In the genomic region with DNA sequence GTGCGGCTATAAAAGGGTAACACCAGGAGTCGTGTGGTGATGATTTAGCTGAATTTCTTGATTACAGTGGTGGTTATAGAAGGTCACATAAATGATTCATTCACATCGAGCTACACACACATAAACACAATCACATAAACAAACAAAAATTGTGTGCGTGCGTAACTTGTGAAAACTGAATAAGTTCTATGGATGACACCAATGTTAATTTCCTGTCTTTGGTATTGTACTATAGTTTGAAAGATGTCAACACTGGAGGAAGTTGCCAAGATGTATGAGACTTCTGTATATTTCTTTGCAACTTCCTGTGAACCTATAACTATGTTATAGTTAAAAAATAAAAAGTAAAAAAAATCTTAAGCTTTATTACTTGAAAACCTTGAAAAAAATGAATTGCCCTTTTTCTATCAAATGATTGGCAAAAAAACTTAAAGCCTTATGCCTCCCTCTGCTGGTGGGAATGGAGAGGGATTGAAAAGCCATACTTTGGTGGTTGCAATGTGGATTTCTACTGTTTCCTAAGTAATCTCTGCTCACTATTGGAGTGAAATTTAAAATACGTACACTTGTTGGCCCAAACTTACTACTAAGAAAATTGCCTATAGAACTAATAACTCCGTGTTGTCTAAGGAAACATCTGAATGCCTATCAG, we compare ENCODE assay signal across 8 cellular contexts.
DNase-seq lines count a peak whose midpoint lies in the region; ATAC-seq and TF ChIP-seq lines count a peak whose summit lies in the region.

No MANE protein-coding gene starts in this region.

- in situ Hi-C loops in transverse colon (cut with MboI; ENCODE audit: low pct_ligation_motif_present in 1 of 4, low pct_unique_long_range_greater_than_20kb in 1 of 4, low sequenced_read_pairs in 3 of 4): no loop called here

- intact Hi-C loops in left cardiac atrium (cut with DNase I): no loop called here
- intact Hi-C loops in transverse colon (cut with DNase I; ENCODE audit: low total_unique reads): no loop called here

- no peaks in the 10 kb centered on the region for H3K27me3 ChIP-seq in cardiac muscle cell
- H3K27me3 ChIP-seq in transverse colon: no peaks in the 10 kb centered on the region

- no peak for TF ChIP-seq POLR2A in transverse colon (IDR thresholded peaks at IDR 0.05)

- DNase-seq in cardiac muscle cell (ENCODE audit: low read depth in 1 of 2, low spot score in 1 of 2) (peak in 1 of 2 donors; percentile 59), left cardiac atrium (no peak), NCI-H748 treated with DMSO at 0.1 percent for 48 hours (lab: John Stamatoyannopoulos, UW) (peak; percentile 2), fibroblast of mammary gland (ENCODE audit: low read depth) (peak; percentile 39), transverse colon (no peak)

- no peak for ATAC-seq in left cardiac atrium
- no peak for ATAC-seq in GM19395 (IDR thresholded peaks at IDR 0.05; ENCODE audit: unreplicated experiment)
- ATAC-seq in GM19023 (IDR thresholded peaks at IDR 0.05; ENCODE audit: unreplicated experiment): no peak
- no peak for ATAC-seq in HG02759 (IDR thresholded peaks at IDR 0.05; ENCODE audit: unreplicated experiment)

- 40 to 54% methylated on average over 7 of the region's 7 CpGs for WGBS in transverse colon (ENCODE audit: low coverage in 1 of 2), 2 donors

- H3K36me3 ChIP-seq in cardiac muscle cell (no peaks in the 10 kb centered on the region), transverse colon (no peaks in the 10 kb centered on the region)

- H3K9me3 ChIP-seq in cardiac muscle cell (ENCODE audit: low read depth) (no peaks in the 10 kb centered on the region), transverse colon (no peaks in the 10 kb centered on the region)

- TF ChIP-seq EP300 in transverse colon (IDR thresholded peaks at IDR 0.05; ENCODE audit: low read depth): no peak

- H3K27ac ChIP-seq in cardiac muscle cell (no peak overlapping the region), transverse colon (no peak overlapping the region)

- TF ChIP-seq CTCF in cardiac muscle cell (IDR thresholded peaks at IDR 0.05; ENCODE audit: low read depth, low read length) (peak; percentile 76), fibroblast of mammary gland (conservative IDR thresholded peaks at IDR 0.05; ENCODE audit: control insufficient read depth, insufficient read depth, low read depth, low read length) (peak; percentile 75), transverse colon (IDR thresholded peaks at IDR 0.05) (peak in 4 of 5 experiments; percentile 27 to 46 (median 41))

- H3K4me3 ChIP-seq in cardiac muscle cell (no peak overlapping the region), fibroblast of mammary gland (ENCODE audit: control insufficient read depth, low read depth, low read length) (no peak overlapping the region), transverse colon (no peak overlapping the region)

- H3K4me1 ChIP-seq in cardiac muscle cell (ENCODE audit: low read depth): no peaks in the 10 kb centered on the region
- H3K4me1 ChIP-seq in transverse colon: no peaks in the 10 kb centered on the region

Comparison
In these comparisons a context has a peak if more than half of its experiments do, and no peak if none do; other contexts are left out.
1. DNase-seq: peak in NCI-H748 treated with DMSO at 0.1 percent for 48 hours (single experiment) and fibroblast of mammary gland (single experiment); none in left cardiac atrium (single experiment) and transverse colon (single experiment).
2. Peak in every context shown above with its lines, with median percentiles within 50 percentile points of each other: CTCF ChIP-seq.